ENCODE assay signal across 20 cellular contexts in genomic region chr2:238685713-238686112, GRCh38.
A peak's percentile ranks its signal among the peaks of the same experiment; 100 is the strongest.
DNase-seq lines count a peak whose midpoint lies in the region; ATAC-seq and TF ChIP-seq lines count a peak whose summit lies in the region.
"Had no signal": no experiment of that assay in that cellular context is flagged by ENCODE, and none has a peak within 500 bp of the region (broad histone marks: within the 10 kb centered on the region; RNA-seq: fewer than 3 reads in every experiment).

No MANE protein-coding gene starts in this region.

- H3K9me3 ChIP-seq in HCT116 (ENCODE audit: control insufficient read depth in 1 of 2, insufficient read depth in 1 of 2, low read depth in 1 of 2, low read length in 2 of 2) = no peaks in the 10 kb centered on the region; a peak in 2 of 4 replicates
- H3K9me3 ChIP-seq in adipocyte (ENCODE audit: control insufficient read depth, low read length) = no peaks in the 10 kb centered on the region
- H3K9me3 ChIP-seq: spleen had no signal

- CTCF ChIA-PET in HCT116 (lab: Charles Lee) = interaction anchor here (1.8 kb wide), 1 partner anchor 172 kb away, joined by 7 read pairs; no protein-coding TSS in a partner anchor

- peak; percentile 8 for DNase-seq in ACHN
- DNase-seq in HCT116 (ENCODE audit: low read depth, low spot score) = no peak
- no peak for DNase-seq in adipocyte (ENCODE audit: low read depth)
- DNase-seq in iPS-NIHi7 (ENCODE audit: extremely low spot score) = peak; percentile 51
- no peak for DNase-seq in NCI-H2029 treated with DMSO at 0.1 percent for 48 hours (lab: John Stamatoyannopoulos, UW)
- DNase-seq in germinal center (ENCODE audit: low spot score) = no peak
- DNase-seq in ureter (ENCODE audit: low spot score) = no peak
- DNase-seq in cerebellum (ENCODE audit: low spot score) = no peak
- DNase-seq: activated naive CD8-positive, alpha-beta T cell treated with anti-CD3 and anti-CD28 coated beads, Interleukin-2, amount 50 U/mL, for 24 hours; COR-L47; dermis blood vessel endothelial cell; EL; NCI-H1436; NCI-H2171 treated with DMSO at 0.1 percent for 48 hours; NCI-H748 treated with DMSO at 0.1 percent for 48 hours; spleen; stimulated activated CD8-positive, alpha-beta memory T cell treated with anti-CD3 and anti-CD28 coated beads, Interleukin-4, amount 100 ng/mL, for 48 hours; substantia nigra; T-helper 9 cell had no signal

- ATAC-seq in HCT116 = peak; percentile 65
- ATAC-seq: activated naive CD8-positive, alpha-beta T cell treated with anti-CD3 and anti-CD28 coated beads, Interleukin-2, amount 50 U/mL, for 24 hours; left lobe of liver had no signal

- H3K4me2 ChIP-seq in HCT116 (ENCODE audit: low read length) = no peak overlapping the region

- peaks cover 0 to 19% of the 10 kb centered on the region in 2 experiments; a peak in 2 of 4 replicates for H3K4me1 ChIP-seq in HCT116 (ENCODE audit: control insufficient read depth in 1 of 2, insufficient read depth in 2 of 2, low read length in 2 of 2)
- H3K4me1 ChIP-seq in adipocyte (ENCODE audit: control insufficient read depth, insufficient read depth, low read length) = peaks cover 49% of the 10 kb centered on the region
- H3K4me1 ChIP-seq: spleen had no signal

- no peak for TF ChIP-seq POLR2A in HCT116 (IDR thresholded peaks at IDR 0.05; ENCODE audit: borderline replicate concordance, extremely low read depth, insufficient read depth, insufficient read length)

- H3K79me2 ChIP-seq in HCT116 (ENCODE audit: insufficient read depth, low read length) = no peaks in the 10 kb centered on the region

- peak; percentile 46 for TF ChIP-seq RAD21 in HCT116 (IDR thresholded peaks at IDR 0.05; ENCODE audit: low read depth)

- no peak overlapping the region for H3K4me3 ChIP-seq in HCT116 (replicated peaks in 1 of 2; ENCODE audit: low read depth in 1 of 2, low read length in 2 of 2)
- H3K4me3 ChIP-seq in adipocyte (ENCODE audit: low read length) = no peak overlapping the region
- H3K4me3 ChIP-seq: spleen had no signal

- H3K36me3 ChIP-seq in HCT116 (ENCODE audit: control insufficient read depth in 1 of 2, insufficient read depth in 2 of 2, low read length in 2 of 2) = no peaks in the 10 kb centered on the region
- no peaks in the 10 kb centered on the region for H3K36me3 ChIP-seq in adipocyte (ENCODE audit: control insufficient read depth, insufficient read depth, low read length, severe bottlenecking)
- H3K36me3 ChIP-seq: spleen had no signal

- H3K9me2 ChIP-seq in HCT116 (ENCODE audit: insufficient read depth) = no peaks in the 10 kb centered on the region

- intact Hi-C loops in HCT116 (cut with micrococcal nuclease) = no loop called here

- H4K20me1 ChIP-seq in HCT116 (ENCODE audit: insufficient read depth) = no peaks in the 10 kb centered on the region

- H3K27ac ChIP-seq in HCT116 (ENCODE audit: low read depth, low read length) = no peak overlapping the region
- H3K27ac ChIP-seq: spleen had no signal

- in situ Hi-C loops in ACHN (cut with HindIII; ENCODE audit: low pct_ligation_motif_present, low pct_unique_long_range_greater_than_20kb, low sequenced_read_pairs) = no loop called here

- TF ChIP-seq CTCF in HCT116 (IDR thresholded peaks at IDR 0.05 in 2 of 3, conservative IDR thresholded peaks at IDR 0.05 in 1 of 3; ENCODE audit: borderline replicate concordance in 1 of 3, insufficient read depth in 1 of 3, low read depth in 2 of 3, low read length in 2 of 3) = peak; percentile 12 to 37 (median 27); a peak in 3 of 6 replicates

- no peak overlapping the region for H3K9ac ChIP-seq in HCT116 (ENCODE audit: low read length)
- H3K9ac ChIP-seq in adipocyte (ENCODE audit: low read length) = peak overlapping the region; percentile 68

- RAD21 ChIA-PET in HCT116 (lab: Charles Lee; ENCODE audit: low non-redundant PET in 1 of 2, low total read pairs in 2 of 2, uncharacterized antibody in 2 of 2, unreplicated experiment in 2 of 2) = no interaction called here

- POLR2A ChIA-PET in HCT116 (lab: Charles Lee) = no interaction called here

- H3K27me3 ChIP-seq in HCT116 (ENCODE audit: insufficient read depth, low read length) (no peaks in the 10 kb centered on the region), adipocyte (replicated peaks; ENCODE audit: control insufficient read depth, insufficient read depth, low read length) (no peaks in the 10 kb centered on the region)

- H2AFZ ChIP-seq in HCT116 (ENCODE audit: low read depth, low read length, poor library complexity, severe bottlenecking) = no peak overlapping the region

- no TSS peak for BruUV-seq in HCT116 (replicated peaks; lab: Mats Ljungman, UMichigan)

TF ChIP-seq in HCT116, 20 proteins besides CTCF, POLR2A, EP300 and RAD21:
- TF ChIP-seq ELF1 (IDR thresholded peaks at IDR 0.05; ENCODE audit: borderline replicate concordance, low read depth) (no peak), JUND (IDR thresholded peaks at IDR 0.05) (no peak), MAX (IDR thresholded peaks at IDR 0.05) (no peak), SP1 (IDR thresholded peaks at IDR 0.05; ENCODE audit: low read depth) (no peak), ZBTB33 (IDR thresholded peaks at IDR 0.05; ENCODE audit: extremely low read depth, insufficient replicate concordance, low read length) (no peak), ZFX (IDR thresholded peaks at IDR 0.05) (no peak), EZH2phosphoT487 (IDR thresholded peaks at IDR 0.05; ENCODE audit: borderline replicate concordance) (no peak), EZH2 (IDR thresholded peaks at IDR 0.05) (no peak), ZNF274 (IDR thresholded peaks at IDR 0.05; ENCODE audit: low read depth, low read length) (no peak), TCF7L2 (IDR thresholded peaks at IDR 0.05; ENCODE audit: borderline replicate concordance, extremely low read depth, insufficient read depth, insufficient read length) (no peak), CBX3 (IDR thresholded peaks at IDR 0.05; ENCODE audit: low read depth) (no peak), SRF (IDR thresholded peaks at IDR 0.05; ENCODE audit: low read depth) (no peak), CEBPB (IDR thresholded peaks at IDR 0.05; ENCODE audit: low read depth) (no peak), YY1 (IDR thresholded peaks at IDR 0.05; ENCODE audit: extremely low read depth, insufficient replicate concordance, low read depth, low read length) (no peak), REST (IDR thresholded peaks at IDR 0.05; ENCODE audit: low read depth) (no peak), ATF3 (IDR thresholded peaks at IDR 0.05) (no peak), SIN3A (IDR thresholded peaks at IDR 0.05; ENCODE audit: low read depth) (no peak), FOSL1 (IDR thresholded peaks at IDR 0.05; ENCODE audit: low read depth) (no peak)

Comparison
In these comparisons a context has a peak if more than half of its experiments do, and no peak if none do; other contexts are left out.
1. DNase-seq: peak in ACHN (single experiment) and iPS-NIHi7 (single experiment); none in HCT116 (single experiment), adipocyte (single experiment), NCI-H2029 treated with DMSO at 0.1 percent for 48 hours (single experiment), germinal center (single experiment), ureter (single experiment) and cerebellum (single experiment).